In genomic region chr11:77506857-77507256, GRCh38 we compare ENCODE assay signal across 1 cellular context.
TF ChIP-seq lines count a peak whose summit lies in the region.

No MANE protein-coding gene starts in this region.

TF ChIP-seq in SK-N-SH, 30 proteins besides CTCF, POLR2A, EP300 and RAD21 (continued from another document):
- TF ChIP-seq PBX3 (IDR thresholded peaks at IDR 0.05) (peak; percentile 61), NFIC (IDR thresholded peaks at IDR 0.05; ENCODE audit: borderline replicate concordance) (peak; percentile 95), MEF2A (IDR thresholded peaks at IDR 0.05; ENCODE audit: borderline replicate concordance, low read depth) (peak; percentile 40; the same call in 1 of the 2 replicates), ZBTB33 (IDR thresholded peaks at IDR 0.05; ENCODE audit: borderline replicate concordance, low read depth) (no peak), IRF3 (IDR thresholded peaks at IDR 0.05; ENCODE audit: low read depth, low read length) (no peak), TEAD4 (IDR thresholded peaks at IDR 0.05; ENCODE audit: borderline replicate concordance, insufficient read depth) (peak; percentile 67; the same call in 1 of the 2 replicates), RXRA (IDR thresholded peaks at IDR 0.05; ENCODE audit: borderline replicate concordance, low read depth) (0 out of 2 replicates have a peak, but pooled peaks have one; percentile 31), ELF1 (IDR thresholded peaks at IDR 0.05) (no peak), SMC3 (IDR thresholded peaks at IDR 0.05; ENCODE audit: low read depth, low read length) (no peak), GABPA (IDR thresholded peaks at IDR 0.05; ENCODE audit: low read depth) (no peak), SIN3A (IDR thresholded peaks at IDR 0.05; ENCODE audit: borderline replicate concordance, low read depth, low read length) (no peak), RFX5 (IDR thresholded peaks at IDR 0.05; ENCODE audit: low read length) (no peak), MAX (IDR thresholded peaks at IDR 0.05; ENCODE audit: low read depth) (no peak)
